In the genomic region with DNA sequence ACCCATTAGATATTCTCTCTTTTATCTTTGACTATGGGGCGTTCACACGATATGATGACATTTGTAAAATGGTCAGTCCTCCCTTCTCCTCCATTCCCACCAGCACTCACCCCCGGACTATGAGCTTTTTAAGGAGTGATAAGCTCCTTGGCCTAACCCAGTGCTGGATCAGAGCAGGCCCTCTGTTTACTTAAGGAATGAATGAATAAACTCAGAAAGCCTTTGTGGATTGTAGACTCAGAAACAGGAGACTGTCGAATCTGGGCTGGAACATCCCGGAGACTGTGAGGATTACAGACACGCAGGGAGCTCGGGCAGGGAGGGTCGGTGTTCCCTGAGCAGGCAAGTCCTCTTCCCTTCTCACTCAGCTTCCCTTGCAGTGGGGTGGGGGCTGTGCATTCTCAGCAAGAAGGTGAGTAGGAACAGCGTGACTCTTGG, we compare ENCODE assay signal across 25 cellular contexts. TPM values are rescaled to one million over a fixed set of nuclear protein-coding genes. Genes with fewer than 3 reads are reported as not detected.
DNase-seq lines count a peak whose midpoint lies in the region; ATAC-seq, FAIRE-seq and TF ChIP-seq lines count a peak whose summit lies in the region.
"Had no signal": no experiment of that assay in that cellular context is flagged by ENCODE, and none has a peak within 500 bp of the region (broad histone marks: within the 10 kb centered on the region; RNA-seq: fewer than 3 reads in every experiment).

No MANE protein-coding gene starts in this region.

- ATAC-seq in left ventricle myocardium superior (peak; percentile 29), Right ventricle myocardium superior (ENCODE audit: poor library complexity) (no peak)
- ATAC-seq: activated CD8-positive, alpha-beta T cell treated with anti-CD3 and anti-CD28 coated beads, Interleukin-2, amount 10 ng/mL, durations not matched to agents 7 days and 5 days; activated T-cell treated with anti-CD3 and anti-CD28 coated beads, Interleukin-2, amount 50 U/mL, for 4 hours; pancreas had no signal

- H3K4me3 ChIP-seq in fibroblast of villous mesenchyme (ENCODE audit: low read depth, low read length): no peak overlapping the region
- H3K4me3 ChIP-seq: BLaER1, GM23248, pancreas, uterus had no signal

- H3K4me3 Mint-ChIP-seq in neural crest cell: peak overlapping the region; percentile 60
- H3K4me3 Mint-ChIP-seq: activated CD8-positive, alpha-beta T cell treated with anti-CD3 and anti-CD28 coated beads, Interleukin-2, amount 10 ng/mL, durations not matched to agents 7 days and 5 days; activated naive CD4-positive, alpha-beta T cell treated with anti-CD3 and anti-CD28 coated beads for 36 hours; activated T-cell treated with anti-CD3 and anti-CD28 coated beads, Interleukin-2, amount 50 U/mL, for 4 hours; stimulated activated naive CD8-positive, alpha-beta T cell treated with anti-CD3 and anti-CD28 coated beads, Interleukin-15, Interleukin-2, amounts not matched to agents 100 ng/mL and 50 ng/mL, for 24 hours had no signal

- no peak for TF ChIP-seq CTCF in fibroblast of villous mesenchyme (IDR thresholded peaks at IDR 0.05; ENCODE audit: insufficient read depth, low read depth, low read length)
- no peak for TF ChIP-seq CTCF in neural crest cell (conservative IDR thresholded peaks at IDR 0.05)

- intact Hi-C loops in left ventricle myocardium superior (cut with micrococcal nuclease): no loop called here
- intact Hi-C loops in Right ventricle myocardium superior (cut with DNase I): no loop called here

- DNase-seq in left ventricle myocardium superior: no peak
- no peak for DNase-seq in Right ventricle myocardium superior
- DNase-seq in fibroblast of villous mesenchyme (ENCODE audit: low read depth): peak; percentile 74
- no peak for DNase-seq in neural crest cell (ENCODE audit: low read depth, low spot score)
- no peak for DNase-seq in frontal cortex (ENCODE audit: low spot score in 2 of 2)
- no peak for DNase-seq in hypothalamus (lab: John Stamatoyannopoulos, UW)
- DNase-seq in GM03348 (ENCODE audit: low spot score): no peak
- DNase-seq in DMS79 (lab: John Stamatoyannopoulos, UW): no peak
- DNase-seq: activated CD8-positive, alpha-beta T cell treated with anti-CD3 and anti-CD28 coated beads, Interleukin-2, amount 10 ng/mL, durations not matched to agents 7 days and 5 days; activated T-cell treated with anti-CD3 and anti-CD28 coated beads, Interleukin-2, amount 50 U/mL, for 4 hours; aorta; effector CD8-positive, alpha-beta T cell; GM23248; kidney glomerular epithelial cell; NCI-H1417; NCI-H526 treated with DMSO at 0.1 percent for 48 hours; OCI-M1; pancreas; stimulated activated CD4-positive, alpha-beta T cell treated with anti-CD3 and anti-CD28 coated beads, Interleukin-2, amount 100 ng/mL, for 48 hours; uterus had no signal

- H3K9me3 Mint-ChIP-seq in neural crest cell: peaks cover 2% of the 10 kb centered on the region
- H3K9me3 Mint-ChIP-seq: activated naive CD4-positive, alpha-beta T cell treated with anti-CD3 and anti-CD28 coated beads for 36 hours; activated T-cell treated with anti-CD3 and anti-CD28 coated beads, Interleukin-2, amount 50 U/mL, for 4 hours; stimulated activated naive CD8-positive, alpha-beta T cell treated with anti-CD3 and anti-CD28 coated beads, Interleukin-15, Interleukin-2, amounts not matched to agents 100 ng/mL and 50 ng/mL, for 24 hours had no signal

- peak overlapping the region; percentile 63 for H3K27ac Mint-ChIP-seq in neural crest cell (ENCODE audit: unreplicated experiment)
- H3K27ac Mint-ChIP-seq: activated CD8-positive, alpha-beta T cell treated with anti-CD3 and anti-CD28 coated beads, Interleukin-2, amount 10 ng/mL, durations not matched to agents 7 days and 5 days; activated naive CD4-positive, alpha-beta T cell treated with anti-CD3 and anti-CD28 coated beads for 36 hours; stimulated activated naive CD8-positive, alpha-beta T cell treated with anti-CD3 and anti-CD28 coated beads, Interleukin-15, Interleukin-2, amounts not matched to agents 100 ng/mL and 50 ng/mL, for 24 hours had no signal

- no peak for FAIRE-seq in frontal cortex (lab: Jason Lieb, UNC)
- FAIRE-seq: A204.1, D721Med, pancreas had no signal

- peaks cover 40% of the 10 kb centered on the region for H3K4me1 Mint-ChIP-seq in neural crest cell

- H3K27me3 Mint-ChIP-seq in neural crest cell (ENCODE audit: low read depth): peaks cover 5% of the 10 kb centered on the region
- H3K27me3 Mint-ChIP-seq: stimulated activated naive CD8-positive, alpha-beta T cell treated with anti-CD3 and anti-CD28 coated beads, Interleukin-15, Interleukin-2, amounts not matched to agents 100 ng/mL and 50 ng/mL, for 24 hours had no signal

- no peaks in the 10 kb centered on the region for H3K36me3 Mint-ChIP-seq in neural crest cell (ENCODE audit: low read depth)

RNA-seq across cellular contexts. Expression of gene ZCCHC24, which starts 6.8 kb away (rescaled TPM):
- total RNA-seq in left ventricle myocardium superior (49.0 TPM), Right ventricle myocardium superior (53.3 TPM), fibroblast of villous mesenchyme (28.7 and 36.7 TPM in 2 replicates), neural crest cell (24.3 and 26.5 TPM in 2 replicates), frontal cortex (4.1 TPM)
